18 cellular contexts compared by ENCODE assay signal in genomic region chr11:36254739-36255138, GRCh38. TPM values are rescaled to one million over a fixed set of nuclear protein-coding genes. Genes with fewer than 3 reads are reported as not detected.
DNase-seq lines count a peak whose midpoint lies in the region; ATAC-seq, FAIRE-seq and TF ChIP-seq lines count a peak whose summit lies in the region.
"Had no signal": no experiment of that assay in that cellular context is flagged by ENCODE, and none has a peak within 500 bp of the region (broad histone marks: within the 10 kb centered on the region; RNA-seq: fewer than 3 reads in every experiment).

No MANE protein-coding gene starts in this region.

- TF ChIP-seq CTCF in mammary epithelial cell (conservative IDR thresholded peaks at IDR 0.05 in 1 of 2, IDR thresholded peaks at IDR 0.05 in 1 of 2; ENCODE audit: extremely low read depth in 1 of 2, insufficient read depth in 1 of 2, low read depth in 1 of 2, low read length in 2 of 2) (no peak), fibroblast of the aortic adventitia (IDR thresholded peaks at IDR 0.05; ENCODE audit: insufficient read depth, low read length) (no peak), BE2C (IDR thresholded peaks at IDR 0.05; ENCODE audit: low read depth, low read length) (no peak)

- no peaks in the 10 kb centered on the region for H3K4me1 Mint-ChIP-seq in activated naive CD8-positive, alpha-beta T cell treated with anti-CD3 and anti-CD28 coated beads for 36 hours
- H3K4me1 Mint-ChIP-seq: activated CD4-positive, alpha-beta T cell treated with anti-CD3 and anti-CD28 coated beads, Interleukin-2, amount 10 ng/mL, durations not matched to agents 24 days and 14 days had no signal

- dilution Hi-C loops in mammary epithelial cell (cut with HindIII; ENCODE audit: low sequenced_read_pairs): loop anchor here (5.0 to 25.0 kb wide), 2 partner anchors 72 to 617 kb away; no protein-coding TSS in a partner anchor

- H3K9me3 ChIP-seq in mammary epithelial cell (replicated peaks; ENCODE audit: insufficient read depth, low read length) (peaks cover 10% of the 10 kb centered on the region), BE2C (no peaks in the 10 kb centered on the region)
- H3K9me3 ChIP-seq: testis had no signal

- CTCF ChIA-PET in mammary epithelial cell (lab: Charles Lee; ENCODE audit: low non-redundant PET): interaction anchor here (1.0 kb wide), 1 partner anchor 433 kb away, joined by 3 read pairs; no protein-coding TSS in a partner anchor

- in situ Hi-C loops in mammary epithelial cell (cut with MboI; ENCODE audit: low sequenced_read_pairs in 2 of 2): loop anchor here (5.0 to 25.0 kb wide), 4 partner anchors 192 to 767 kb away; partner anchors contain the start of gene FJX1 (in 1 of the 2)

- no peak overlapping the region for H3K27ac ChIP-seq in mammary epithelial cell (ENCODE audit: insufficient read depth, low read depth, low read length)
- H3K27ac ChIP-seq: left lung, testis had no signal

- H3K27me3 Mint-ChIP-seq in activated naive CD8-positive, alpha-beta T cell treated with anti-CD3 and anti-CD28 coated beads for 36 hours: peaks cover 28% of the 10 kb centered on the region

- WGBS in mammary epithelial cell (ENCODE audit: low coverage, missing lambda C conversion rate): 100% methylated on average over 1 of the region's 1 CpG

- no peak overlapping the region for H3K4me2 ChIP-seq in mammary epithelial cell (ENCODE audit: insufficient read depth, low read depth, low read length)

- intact Hi-C loops in mammary epithelial cell (cut with micrococcal nuclease): loop anchor here (5.0 kb wide), 1 partner anchor 177 kb away; no protein-coding TSS in a partner anchor

- H3K79me2 ChIP-seq in mammary epithelial cell (ENCODE audit: insufficient read depth, low read length): no peaks in the 10 kb centered on the region

- H3K4me3 ChIP-seq in mammary epithelial cell (replicated peaks in 1 of 3; ENCODE audit: insufficient read depth in 1 of 3, low read depth in 2 of 3, low read length in 3 of 3): no peak overlapping the region
- no peak overlapping the region for H3K4me3 ChIP-seq in fibroblast of the aortic adventitia (ENCODE audit: low read depth, low read length)
- no peak overlapping the region for H3K4me3 ChIP-seq in BE2C (ENCODE audit: low read depth, low read length)
- H3K4me3 ChIP-seq: left lung, testis had no signal

- H3K36me3 ChIP-seq in mammary epithelial cell (ENCODE audit: insufficient read depth, low read length) (no peaks in the 10 kb centered on the region), BE2C (no peaks in the 10 kb centered on the region)
- H3K36me3 ChIP-seq: left lung had no signal

- H3K4me1 ChIP-seq in mammary epithelial cell (ENCODE audit: insufficient read depth, low read length): peaks cover 12% of the 10 kb centered on the region
- H3K4me1 ChIP-seq in BE2C: peaks cover 5% of the 10 kb centered on the region; the same call in 1 of the 2 replicates
- H3K4me1 ChIP-seq: left lung, testis had no signal

- ATAC-seq in GM21723 (IDR thresholded peaks at IDR 0.05; ENCODE audit: unreplicated experiment): no peak
- ATAC-seq: activated naive CD8-positive, alpha-beta T cell treated with anti-CD3 and anti-CD28 coated beads, Interleukin-2, amount 50 U/mL, for 24 hours; CD8-positive, alpha-beta T cell; left lung had no signal

- no peaks in the 10 kb centered on the region for H3K27me3 ChIP-seq in mammary epithelial cell (ENCODE audit: insufficient read depth, low read length)
- no peaks in the 10 kb centered on the region for H3K27me3 ChIP-seq in BE2C
- H3K27me3 ChIP-seq: testis had no signal

- no peaks in the 10 kb centered on the region for H3K9me3 Mint-ChIP-seq in activated naive CD8-positive, alpha-beta T cell treated with anti-CD3 and anti-CD28 coated beads for 36 hours
- H3K9me3 Mint-ChIP-seq: activated CD4-positive, alpha-beta T cell treated with anti-CD3 and anti-CD28 coated beads, Interleukin-2, amount 10 ng/mL, durations not matched to agents 24 days and 14 days; activated naive CD8-positive, alpha-beta T cell treated with anti-CD3 and anti-CD28 coated beads, Interleukin-2, amount 50 U/mL, for 24 hours; CD8-positive, alpha-beta T cell had no signal

- no peaks in the 10 kb centered on the region for H3K36me3 Mint-ChIP-seq in activated naive CD8-positive, alpha-beta T cell treated with anti-CD3 and anti-CD28 coated beads for 36 hours
- H3K36me3 Mint-ChIP-seq: CD8-positive, alpha-beta T cell had no signal

- no TSS peak for BruUV-seq in mammary epithelial cell (replicated peaks; lab: Mats Ljungman, UMichigan)

- no peak overlapping the region for H3K9ac ChIP-seq in mammary epithelial cell (ENCODE audit: insufficient read depth, low read length)

- peak; percentile 16 for FAIRE-seq in HTR-8/SVneo (lab: Jason Lieb, UNC)

- no peak overlapping the region for H2AFZ ChIP-seq in mammary epithelial cell (ENCODE audit: low read depth, low read length)

- no peak overlapping the region for H3K27ac Mint-ChIP-seq in activated naive CD8-positive, alpha-beta T cell treated with anti-CD3 and anti-CD28 coated beads for 36 hours
- H3K27ac Mint-ChIP-seq: activated CD4-positive, alpha-beta T cell treated with anti-CD3 and anti-CD28 coated beads, Interleukin-2, amount 10 ng/mL, durations not matched to agents 24 days and 14 days; activated naive CD8-positive, alpha-beta T cell treated with anti-CD3 and anti-CD28 coated beads, Interleukin-2, amount 50 U/mL, for 24 hours; CD8-positive, alpha-beta T cell; endodermal cell had no signal

- DNase-seq in AG08395 (ENCODE audit: low spot score) (peak; percentile 22), HTR-8/SVneo (ENCODE audit: insufficient read length, low spot score) (no peak), mammary epithelial cell (peak; percentile 50), fibroblast of the aortic adventitia (ENCODE audit: low read depth) (peak; percentile 72), BE2C (no peak), middle frontal gyrus (ENCODE audit: extremely low spot score, low spot score) (no peak)
- no peak for DNase-seq in activated naive CD8-positive, alpha-beta T cell treated with anti-CD3 and anti-CD28 coated beads for 36 hours
- DNase-seq: activated CD4-positive, alpha-beta T cell treated with anti-CD3 and anti-CD28 coated beads, Interleukin-2, amount 10 ng/mL, durations not matched to agents 24 days and 14 days; activated naive CD8-positive, alpha-beta T cell treated with anti-CD3 and anti-CD28 coated beads, Interleukin-2, amount 50 U/mL, for 24 hours; CD8-positive, alpha-beta T cell; endodermal cell; Kasumi-1; left lung; NCI-H1417; NCI-H526 treated with DMSO at 0.1 percent for 48 hours; SHP77; testis had no signal

- H3K4me3 Mint-ChIP-seq in activated naive CD8-positive, alpha-beta T cell treated with anti-CD3 and anti-CD28 coated beads for 36 hours: no peak overlapping the region
- H3K4me3 Mint-ChIP-seq: activated CD4-positive, alpha-beta T cell treated with anti-CD3 and anti-CD28 coated beads, Interleukin-2, amount 10 ng/mL, durations not matched to agents 24 days and 14 days; activated naive CD8-positive, alpha-beta T cell treated with anti-CD3 and anti-CD28 coated beads, Interleukin-2, amount 50 U/mL, for 24 hours; CD8-positive, alpha-beta T cell; endodermal cell had no signal

- no peaks in the 10 kb centered on the region for H4K20me1 ChIP-seq in mammary epithelial cell (ENCODE audit: insufficient read depth, low read length)

RNA-seq across cellular contexts. Expression of gene COMMD9, which starts 34.5 kb away (rescaled TPM):
- total RNA-seq in mammary epithelial cell: 10 to 100 TPM; 30.7 to 46.5 TPM
- 51.7 TPM for polyA plus RNA-seq in mammary epithelial cell
- 27.2 TPM for polyA minus RNA-seq in mammary epithelial cell
- 31.3 and 39.9 TPM in 2 replicates for total RNA-seq in fibroblast of the aortic adventitia (ENCODE audit: low replicate concordance)
- 10 to 100 TPM; 51.1 to 56.9 TPM for total RNA-seq in activated naive CD8-positive, alpha-beta T cell treated with anti-CD3 and anti-CD28 coated beads for 36 hours
- 30.0 TPM for polyA plus RNA-seq in BE2C (2012; ENCODE audit: insufficient read depth, insufficient read length, low read depth)

RNA-seq across cellular contexts. Expression of gene PRR5L, which starts 41.3 kb away (rescaled TPM):
- total RNA-seq in mammary epithelial cell: 1 to 10 TPM; 6.8 to 7.3 TPM
- polyA plus RNA-seq in mammary epithelial cell: 13.5 TPM
- 46.9 TPM for polyA minus RNA-seq in mammary epithelial cell
- 0.54 and 20.8 TPM in 2 replicates for total RNA-seq in fibroblast of the aortic adventitia (ENCODE audit: low replicate concordance)
- total RNA-seq in activated naive CD8-positive, alpha-beta T cell treated with anti-CD3 and anti-CD28 coated beads for 36 hours: 1 to 10 TPM; 6.0 to 6.9 TPM
- 1.5 TPM for polyA plus RNA-seq in BE2C (2012; ENCODE audit: insufficient read depth, insufficient read length, low read depth)

Comparison
In these comparisons a context has a peak if more than half of its experiments do, and no peak if none do; other contexts are left out.
1. DNase-seq: peak in AG08395 (single experiment), mammary epithelial cell (single experiment) and fibroblast of the aortic adventitia (single experiment); none in HTR-8/SVneo (single experiment), activated naive CD8-positive, alpha-beta T cell treated with anti-CD3 and anti-CD28 coated beads for 36 hours (single experiment), BE2C (single experiment) and middle frontal gyrus (single experiment).